ENCODE assay signal across 8 cellular contexts in genomic region chr14:55136868-55137785, GRCh38. TPM values are rescaled to one million over a fixed set of nuclear protein-coding genes. Genes with fewer than 3 reads are reported as not detected.
DNase-seq lines count a peak whose midpoint lies in the region; ATAC-seq and TF ChIP-seq lines count a peak whose summit lies in the region.

No MANE protein-coding gene starts in this region.

- no peaks in the 10 kb centered on the region for H3K4me1 Mint-ChIP-seq in activated CD8-positive, alpha-beta T cell treated with anti-CD3 and anti-CD28 coated beads for 36 hours (ENCODE audit: low read depth)

- no peak for TF ChIP-seq POLR2A in IMR-90 (IDR thresholded peaks at IDR 0.05; ENCODE audit: low read depth, low read length)
- no peak for TF ChIP-seq POLR2A in stomach (IDR thresholded peaks at IDR 0.05)

- intact Hi-C loops in IMR-90 (cut with micrococcal nuclease) (loop anchor here (2.0 kb wide), 1 partner anchor 48 kb away; no protein-coding TSS in a partner anchor), left lung (cut with DNase I) (no loop called here), stomach (cut with DNase I; ENCODE audit: low total_unique reads) (no loop called here)
- intact Hi-C loops in activated CD8-positive, alpha-beta T cell treated with anti-CD3 and anti-CD28 coated beads for 36 hours (cut with micrococcal nuclease), result no loop called here

- H3K9me3 ChIP-seq in IMR-90 (ENCODE audit: control insufficient read depth, insufficient read depth, low read length), result no peaks in the 10 kb centered on the region
- H3K9me3 ChIP-seq in left lung, result no peaks in the 10 kb centered on the region
- no peaks in the 10 kb centered on the region for H3K9me3 ChIP-seq in stomach
- no peaks in the 10 kb centered on the region for H3K9me3 ChIP-seq in smooth muscle cell (replicated peaks; ENCODE audit: low read depth)

- H4K5ac ChIP-seq in IMR-90 (ENCODE audit: low read depth, low read length), result no peak overlapping the region

- H3K27me3 Mint-ChIP-seq in activated CD8-positive, alpha-beta T cell treated with anti-CD3 and anti-CD28 coated beads for 36 hours, result no peaks in the 10 kb centered on the region

- peak overlapping the region; percentile 44 for H2BK5ac ChIP-seq in IMR-90 (ENCODE audit: low read depth, low read length, poor library complexity, severe bottlenecking)

- TF ChIP-seq RAD21 in IMR-90 (IDR thresholded peaks at IDR 0.05; ENCODE audit: low read length), result peak; percentile 46

- H3K4me3 Mint-ChIP-seq in activated CD8-positive, alpha-beta T cell treated with anti-CD3 and anti-CD28 coated beads for 36 hours, result no peak overlapping the region

- H3K9ac ChIP-seq in IMR-90 (ENCODE audit: low read depth, low read length), result peak overlapping the region; percentile 8
- no peak overlapping the region for H3K9ac ChIP-seq in smooth muscle cell (ENCODE audit: low read depth)

- DNase-seq in IMR-90 (peak; percentile 88), dermis blood vessel endothelial cell (peak; percentile 87), left lung (peak in 1 of 2 donors; percentile 64), stomach (peak; percentile 79), smooth muscle cell (lab: John Stamatoyannopoulos, UW; ENCODE audit: unreplicated experiment) (no peak), NCI-H1694 treated with DMSO at 0.1 percent for 48 hours (lab: John Stamatoyannopoulos, UW) (no peak)
- DNase-seq in activated CD8-positive, alpha-beta T cell treated with anti-CD3 and anti-CD28 coated beads for 36 hours, result no peak

- peaks cover 64% of the 10 kb centered on the region for H3K79me2 ChIP-seq in smooth muscle cell (ENCODE audit: low read depth)

- peaks cover 29% of the 10 kb centered on the region for H3K36me3 ChIP-seq in IMR-90 (ENCODE audit: control insufficient read depth, insufficient read depth, low read length)
- peaks cover 0 to 77% of the 10 kb centered on the region in 2 donors for H3K36me3 ChIP-seq in left lung
- H3K36me3 ChIP-seq in stomach, result peaks cover 38 to 58% (median 44%) of the 10 kb centered on the region in 4 donors
- peaks cover 10% of the 10 kb centered on the region for H3K36me3 ChIP-seq in smooth muscle cell (ENCODE audit: low read depth)

- no peaks in the 10 kb centered on the region for H3K27me3 ChIP-seq in IMR-90 (ENCODE audit: control insufficient read depth, insufficient read depth, low read length)
- no peaks in the 10 kb centered on the region for H3K27me3 ChIP-seq in left lung
- no peaks in the 10 kb centered on the region for H3K27me3 ChIP-seq in stomach
- H3K27me3 ChIP-seq in smooth muscle cell (ENCODE audit: low read depth), result no peaks in the 10 kb centered on the region

- peak overlapping the region; percentile 17 for H4K91ac ChIP-seq in IMR-90 (ENCODE audit: insufficient read depth, low read depth, low read length)

- peak overlapping the region; percentile 91 for H3K14ac ChIP-seq in IMR-90 (replicated peaks; ENCODE audit: low read depth, low read length)

- TF ChIP-seq EP300 in stomach (IDR thresholded peaks at IDR 0.05), result no peak

- in situ Hi-C loops in IMR-90 (cut with MboI; ENCODE audit: low sequenced_read_pairs), result no loop called here

- peaks cover 4% of the 10 kb centered on the region for H3K36me3 Mint-ChIP-seq in activated CD8-positive, alpha-beta T cell treated with anti-CD3 and anti-CD28 coated beads for 36 hours (ENCODE audit: low read depth)

- no peaks in the 10 kb centered on the region for H3K9me3 Mint-ChIP-seq in activated CD8-positive, alpha-beta T cell treated with anti-CD3 and anti-CD28 coated beads for 36 hours

- dilution Hi-C loops in IMR-90 (cut with HindIII; ENCODE audit: low sequenced_read_pairs, unreplicated experiment), result no loop called here

- BruUV-seq in IMR-90 (replicated peaks; lab: Mats Ljungman, UMichigan), result no TSS peak

- H3K27ac Mint-ChIP-seq in activated CD8-positive, alpha-beta T cell treated with anti-CD3 and anti-CD28 coated beads for 36 hours, result no peak overlapping the region

- H3K9me1 ChIP-seq in IMR-90 (ENCODE audit: insufficient read depth, low read length), result peaks cover 28% of the 10 kb centered on the region

- peaks cover 50% of the 10 kb centered on the region for H4K20me1 ChIP-seq in IMR-90 (ENCODE audit: insufficient read depth, low read length)
- peaks cover 89% of the 10 kb centered on the region for H4K20me1 ChIP-seq in smooth muscle cell (ENCODE audit: low read depth)

- H4K8ac ChIP-seq in IMR-90 (ENCODE audit: low read depth in 2 of 2, low read length in 2 of 2), result peak overlapping the region; percentile 28 to 76

- peak overlapping the region; percentile 75 for H3K4ac ChIP-seq in IMR-90 (ENCODE audit: low read depth, low read length)

- H2AFZ ChIP-seq in IMR-90 (replicated peaks; ENCODE audit: low read length, poor library complexity) (peak overlapping the region; percentile 48), smooth muscle cell (ENCODE audit: low read depth) (no peak overlapping the region)

- H3K4me3 ChIP-seq in IMR-90 (ENCODE audit: insufficient read depth, low read depth, low read length), result no peak overlapping the region
- no peak overlapping the region for H3K4me3 ChIP-seq in left lung
- H3K4me3 ChIP-seq in stomach, result peak overlapping the region; percentile 1 to 35 (median 12)
- H3K4me3 ChIP-seq in smooth muscle cell, result no peak overlapping the region

- TF ChIP-seq CTCF in IMR-90 (conservative IDR thresholded peaks at IDR 0.05; ENCODE audit: low read depth, low read length), result peak; percentile 16; the same call in 1 of the 2 replicates
- no peak for TF ChIP-seq CTCF in left lung (IDR thresholded peaks at IDR 0.05)
- no peak for TF ChIP-seq CTCF in stomach (IDR thresholded peaks at IDR 0.05)
- TF ChIP-seq CTCF in smooth muscle cell (IDR thresholded peaks at IDR 0.05; ENCODE audit: borderline replicate concordance, insufficient read depth, poor library complexity, severe bottlenecking), result no peak
- TF ChIP-seq CTCF in activated CD8-positive, alpha-beta T cell treated with anti-CD3 and anti-CD28 coated beads for 36 hours (IDR thresholded peaks at IDR 0.05), result no peak

- H3F3A ChIP-seq in smooth muscle cell (ENCODE audit: low read depth), result no peaks in the 10 kb centered on the region

- H3K4me2 ChIP-seq in IMR-90 (ENCODE audit: low read depth, low read length) (peak overlapping the region; percentile 26), smooth muscle cell (no peak overlapping the region)

- peak overlapping the region; percentile 60; the same call in 1 of the 2 replicates for H3K27ac ChIP-seq in IMR-90 (ENCODE audit: insufficient read depth, low read length)
- peak overlapping the region; percentile 9 to 60 for H3K27ac ChIP-seq in left lung
- peak overlapping the region; percentile 60 to 82 (median 68) for H3K27ac ChIP-seq in stomach
- no peak overlapping the region for H3K27ac ChIP-seq in smooth muscle cell (ENCODE audit: low read depth)

- no CpG with 5 or more reads among the region's 12 CpGs for WGBS in IMR-90 (ENCODE audit: extremely low coverage in 2 of 2, insufficient read length in 1 of 2), 2 experiments
- WGBS in stomach, 5 donors, result 27 to 41% (median 31%) methylated on average over 12 of the region's 12 CpGs
- 85% methylated on average over 12 of the region's 12 CpGs for WGBS in smooth muscle cell (ENCODE audit: low lambda C conversion rate)

- ATAC-seq in IMR-90 (ENCODE audit: low read depth), result peak; percentile 77
- peak; percentile 65 for ATAC-seq in left lung
- no peak for ATAC-seq in HG02884 (IDR thresholded peaks at IDR 0.05; ENCODE audit: unreplicated experiment)
- no peak for ATAC-seq in activated CD8-positive, alpha-beta T cell treated with anti-CD3 and anti-CD28 coated beads for 36 hours

- no peak overlapping the region for H2AK9ac ChIP-seq in IMR-90 (replicated peaks; ENCODE audit: low read depth, low read length, poor library complexity)

- peak overlapping the region; percentile 69; the same call in 1 of the 2 replicates for H2BK120ac ChIP-seq in IMR-90 (ENCODE audit: low read depth, low read length)

- CTCF ChIA-PET in IMR-90 (lab: Yijun Ruan, JAX), result interaction anchor here (0.8 to 1.4 kb wide), 6 partner anchors 11 to 48 kb away, joined by 3 to 7 read pairs (median 4); no protein-coding TSS in a partner anchor
- CTCF ChIA-PET in activated CD8-positive, alpha-beta T cell treated with anti-CD3 and anti-CD28 coated beads for 36 hours (lab: Charles Lee), result interaction anchor here (1.5 to 2.1 kb wide), 2 partner anchors 34 to 48 kb away, joined by 3 to 6 read pairs; no protein-coding TSS in a partner anchor

- peak overlapping the region; percentile 77 for H3K56ac ChIP-seq in IMR-90 (ENCODE audit: extremely low read depth, insufficient read depth, low read length)

- H2BK20ac ChIP-seq in IMR-90 (ENCODE audit: low read depth, low read length), result 0 out of 2 replicates have a peak overlapping the region, but pooled peaks have one; percentile 50

- H3K79me1 ChIP-seq in IMR-90 (ENCODE audit: low read depth in 1 of 2, low read length in 2 of 2), result peaks cover 46 to 85% of the 10 kb centered on the region in 2 experiments

- H3K23ac ChIP-seq in IMR-90 (ENCODE audit: low read depth, low read length), result peak overlapping the region; percentile 87

- POLR2A ChIA-PET in IMR-90 (lab: Charles Lee; ENCODE audit: unreplicated experiment), result interaction anchor here (1.0 kb wide), 1 partner anchor 8 kb away, joined by 3 read pairs; the partner anchor contains the start of gene LGALS3
- POLR2A ChIA-PET in activated CD8-positive, alpha-beta T cell treated with anti-CD3 and anti-CD28 coated beads for 36 hours (lab: Charles Lee), result interaction anchor here (1.2 kb wide), 1 partner anchor 9 kb away, joined by 3 read pairs; no protein-coding TSS in a partner anchor

- peak overlapping the region; percentile 88; the same call in 1 of the 3 replicates for H2BK15ac ChIP-seq in IMR-90 (ENCODE audit: low read depth, low read length)

- H2AK5ac ChIP-seq in IMR-90 (ENCODE audit: low read depth, low read length), result peak overlapping the region; percentile 7

- H3K18ac ChIP-seq in IMR-90 (ENCODE audit: low read depth, low read length), result peak overlapping the region; percentile 1; the same call in 1 of the 2 replicates

- H3K4me1 ChIP-seq in IMR-90 (ENCODE audit: control insufficient read depth, insufficient read depth, low read length) (peaks cover 7% of the 10 kb centered on the region), left lung (peaks cover 13 to 83% of the 10 kb centered on the region in 2 donors), stomach (peaks cover 40 to 94% (median 69%) of the 10 kb centered on the region in 4 donors), smooth muscle cell (ENCODE audit: low read depth) (no peaks in the 10 kb centered on the region)

RNA-seq across cellular contexts. Expression of gene LGALS3, which starts 8.1 kb away (rescaled TPM):
- total RNA-seq in IMR-90 (2012; rRNA removed), result 84.4 and 145 TPM in 2 replicates
- 171 and 200 TPM in 2 replicates for polyA plus RNA-seq in IMR-90 (2012; rRNA removed)
- 106 and 210 TPM in 2 replicates for polyA plus RNA-seq in IMR-90 (2012; cell fraction: cytosol; rRNA removed)
- 122 and 127 TPM in 2 replicates for polyA plus RNA-seq in IMR-90 (2012; cell fraction: nucleus; rRNA removed; ENCODE audit: low replicate concordance)
- total RNA-seq in dermis blood vessel endothelial cell, result 62.5 and 202 TPM in 2 replicates
- 100 to 1,000 TPM; 332 to 369 TPM for total RNA-seq in left lung
- 100 to 1,000 TPM; 163 to 275 (median 222) TPM for total RNA-seq in stomach
- polyA plus RNA-seq in stomach, result 100 to 1,000 TPM; 415 to 676 (median 423) TPM
- 166 and 170 TPM in 2 replicates for total RNA-seq in smooth muscle cell
- polyA plus RNA-seq in smooth muscle cell, result 201 and 234 TPM in 2 replicates
- total RNA-seq in activated CD8-positive, alpha-beta T cell treated with anti-CD3 and anti-CD28 coated beads for 36 hours, result 1 to 10 TPM; 4.5 to 6.0 TPM

RNA-seq across cellular contexts. Expression of gene DLGAP5, which starts 54.3 kb away (rescaled TPM):
- total RNA-seq in IMR-90 (2012; rRNA removed) (19.0 and 40.3 TPM in 2 replicates), dermis blood vessel endothelial cell (11.6 and 78.0 TPM in 2 replicates), left lung (1 to 10 TPM; 1.8 to 8.3 TPM), stomach (1 to 10 TPM in 4 of 5 donors, under 1 TPM in 1; 0.45 to 7.7 (median 3.5) TPM), smooth muscle cell (5.3 and 8.0 TPM in 2 replicates)
- polyA plus RNA-seq in IMR-90 (2012; rRNA removed) (11.3 and 14.9 TPM in 2 replicates), stomach (1 to 10 TPM in 2 of 3 donors, under 1 TPM in 1; 0.61 to 2.0 (median 2.0) TPM), smooth muscle cell (5.3 and 7.5 TPM in 2 replicates)
- 0.91 and 1.9 TPM in 2 replicates for polyA plus RNA-seq in IMR-90 (2012; cell fraction: cytosol; rRNA removed)
- 0.82 and 5.4 TPM in 2 replicates for polyA plus RNA-seq in IMR-90 (2012; cell fraction: nucleus; rRNA removed; ENCODE audit: low replicate concordance)
- total RNA-seq in activated CD8-positive, alpha-beta T cell treated with anti-CD3 and anti-CD28 coated beads for 36 hours, result 10 to 100 TPM; 75.4 to 84.0 TPM

Comparison
In these comparisons a context has a peak if more than half of its experiments do, and no peak if none do; other contexts are left out.
1. ATAC-seq: peak in IMR-90 (single experiment) and left lung (single experiment); none in HG02884 (single experiment) and activated CD8-positive, alpha-beta T cell treated with anti-CD3 and anti-CD28 coated beads for 36 hours (single experiment).
2. DNase-seq: peak in IMR-90 (single experiment), dermis blood vessel endothelial cell (single experiment) and stomach (single experiment); none in smooth muscle cell (single experiment), NCI-H1694 treated with DMSO at 0.1 percent for 48 hours (single experiment) and activated CD8-positive, alpha-beta T cell treated with anti-CD3 and anti-CD28 coated beads for 36 hours (single experiment).
3. H3K4me3 ChIP-seq: peak in stomach (4 of 4); none in IMR-90 (single experiment), left lung (0 of 2) and smooth muscle cell (single experiment).